ENCODE assay signal across 25 cellular contexts in the genomic region with DNA sequence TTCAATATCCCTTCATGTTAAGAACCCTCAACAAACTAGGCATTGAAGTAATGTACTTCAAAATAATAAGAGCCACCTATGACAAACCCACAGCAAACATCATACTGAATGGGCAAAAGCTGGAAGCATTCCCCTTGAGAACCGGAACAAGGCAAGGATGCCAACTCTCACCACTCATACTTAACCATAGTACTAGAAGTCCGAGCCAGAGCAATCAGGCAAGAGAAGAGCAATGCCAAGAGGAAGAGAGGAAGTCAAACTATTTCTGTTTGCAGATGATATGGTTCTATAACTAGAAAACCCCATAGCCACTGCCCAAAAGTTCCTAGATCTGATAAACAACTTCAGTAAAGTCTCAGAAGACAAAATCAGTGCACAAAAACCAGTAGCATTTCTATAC.
"Had no signal": no experiment of that assay in that cellular context is flagged by ENCODE, and none has a peak within 500 bp of the region (broad histone marks: within the 10 kb centered on the region; RNA-seq: fewer than 3 reads in every experiment).

No MANE protein-coding gene starts in this region.

- H3K4me1 ChIP-seq: adrenal gland, ascending aorta had no signal

- H3K27me3 ChIP-seq: adrenal gland, ascending aorta, brain microvascular endothelial cell, sigmoid colon had no signal

- DNase-seq: activated CD4-positive, alpha-beta T cell treated with anti-CD3 and anti-CD28 coated beads for 36 hours; activated CD4-positive, alpha-beta T cell treated with anti-CD3 and anti-CD28 coated beads, Interleukin-2, amount 50 U/mL, for 4 hours; activated CD8-positive, alpha-beta memory T cell treated with anti-CD3 and anti-CD28 coated beads for 24 hours; activated CD8-positive, alpha-beta memory T cell treated with anti-CD3 and anti-CD28 coated beads, Interleukin-2, amount 50 U/mL, for 4 hours; activated T-cell treated with anti-CD3 and anti-CD28 coated beads, Interleukin-2, amount 50 U/mL, for 24 hours; adrenal gland; brain microvascular endothelial cell; central memory CD4-positive, alpha-beta T cell; effector memory CD4-positive, alpha-beta T cell; glutamatergic neuron; hypothalamus; mammary epithelial cell; natural killer cell; retina; sigmoid colon; stimulated activated CD4-positive, alpha-beta T cell treated with anti-CD3 and anti-CD28 coated beads, Interleukin-15, amount 100 ng/mL, for 24 hours; stimulated activated CD8-positive, alpha-beta memory T cell treated with anti-CD3 and anti-CD28 coated beads, Interleukin-4, amount 100 ng/mL, for 48 hours; stimulated activated naive B cell treated with anti-CD40 and anti-IgM and Interleukin-4, amounts not matched to agents 10 μg/mL and 1 μg/mL and 100 μg/mL, for 72 hours; T-helper 1 cell; trophoblast cell had no signal

- H3K4me3 ChIP-seq: adrenal gland, ascending aorta, sigmoid colon, smooth muscle cell had no signal

- ATAC-seq: activated CD4-positive, alpha-beta T cell treated with anti-CD3 and anti-CD28 coated beads for 36 hours; activated T-helper 17 cell treated with anti-CD3 and anti-CD28 coated beads, Interleukin-2, amount 50 U/mL, for 72 hours; esophagus mucosa; natural killer cell; stimulated activated naive B cell treated with anti-CD40 and anti-IgM and Interleukin-4, amounts not matched to agents 10 μg/mL and 1 μg/mL and 100 μg/mL, for 72 hours; WTC11 had no signal

- H3K9me3 ChIP-seq: adrenal gland, sigmoid colon had no signal

- H3K36me3 ChIP-seq: adrenal gland, ascending aorta, brain microvascular endothelial cell, sigmoid colon had no signal

- H3K27ac ChIP-seq: adrenal gland, ascending aorta, brain microvascular endothelial cell, sigmoid colon had no signal
